11 cellular contexts compared by ENCODE assay signal in the genomic region with DNA sequence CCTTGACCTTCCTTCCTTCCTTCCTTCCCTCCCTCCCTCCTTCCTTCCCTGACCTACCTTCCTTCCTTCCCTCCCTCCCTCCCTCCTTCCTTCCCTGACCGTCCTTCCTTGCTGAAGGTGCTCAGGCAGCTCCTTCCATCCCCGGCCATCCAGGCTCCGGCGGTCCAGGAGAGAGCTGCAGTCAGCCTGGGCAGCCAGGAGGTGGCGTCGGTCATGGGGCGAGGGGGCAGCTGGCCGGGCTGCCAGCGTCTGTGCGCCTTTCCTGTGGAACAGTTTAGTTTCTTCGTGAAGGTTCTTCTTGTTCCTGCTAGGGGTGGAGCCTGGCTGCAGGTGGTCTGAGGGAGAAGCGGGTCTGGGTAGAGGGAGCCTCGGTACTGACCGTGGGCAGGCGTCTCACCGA. TPM values are rescaled to one million over a fixed set of nuclear protein-coding genes. Genes with fewer than 3 reads are reported as not detected.
DNase-seq lines count a peak whose midpoint lies in the region; ATAC-seq, FAIRE-seq and TF ChIP-seq lines count a peak whose summit lies in the region.
"Had no signal": no experiment of that assay in that cellular context is flagged by ENCODE, and none has a peak within 500 bp of the region (broad histone marks: within the 10 kb centered on the region; RNA-seq: fewer than 3 reads in every experiment).

No MANE protein-coding gene starts in this region.

- CTCF ChIA-PET in CD8-positive, alpha-beta T cell (lab: Charles Lee), result interaction anchor here (1.1 kb wide), 1 partner anchor 127 kb away, joined by 3 read pairs; no protein-coding TSS in a partner anchor
- CTCF ChIA-PET in HepG2 (lab: Yijun Ruan, JAX; ENCODE audit: low intra/inter-chr PET ratio, low total read pairs), result no interaction called here

- H3K27ac ChIP-seq in CD8-positive, alpha-beta T cell (ENCODE audit: low read depth, low read length), result no peak overlapping the region
- H3K27ac ChIP-seq in HepG2 (ENCODE audit: extremely low read length, insufficient read depth, low read length), result no peak overlapping the region

- H3K36me3 ChIP-seq in CD8-positive, alpha-beta T cell (ENCODE audit: insufficient read depth, low read length), result no peaks in the 10 kb centered on the region
- no peaks in the 10 kb centered on the region for H3K36me3 ChIP-seq in HepG2 (replicated peaks in 1 of 2; ENCODE audit: control insufficient read depth in 1 of 2, insufficient read depth in 2 of 2, low read length in 2 of 2)

- no peak overlapping the region for H2AFZ ChIP-seq in HepG2 (ENCODE audit: low read length)

- H4K20me1 ChIP-seq in HepG2 (ENCODE audit: insufficient read depth, low read length), result no peaks in the 10 kb centered on the region; the same call in 1 of the 2 replicates

- in situ Hi-C loops in HepG2 (cut with HindIII; ENCODE audit: extremely low pct_ligation_motif_present, low pct_unique_long_range_greater_than_20kb), result no loop called here

- peak in 4 of 7 experiments; percentile 8 to 48 (median 28) for DNase-seq in CD8-positive, alpha-beta T cell
- DNase-seq in HCEC 1CT (peak; percentile 21), HepG2 (ENCODE audit: low spot score) (peak; percentile 42), endothelial cell (ENCODE audit: low spot score) (no peak)
- DNase-seq in activated CD8-positive, alpha-beta memory T cell treated with anti-CD3 and anti-CD28 coated beads, Interleukin-2, amount 50 U/mL, for 48 hours, result peak; percentile 59

- no peak for TF ChIP-seq POLR2A in HepG2 (IDR thresholded peaks at IDR 0.05; ENCODE audit: insufficient read depth in 1 of 2, low read depth in 2 of 2, low read length in 2 of 2)

- intact Hi-C loops in CD8-positive, alpha-beta T cell (cut with DNase I, micrococcal nuclease), result no loop called here
- intact Hi-C loops in HepG2 (cut with micrococcal nuclease; ENCODE audit: unreplicated experiment), result loop anchor here (10.0 kb wide), 1 partner anchor 126 kb away; no protein-coding TSS in a partner anchor

- POLR2A ChIA-PET in CD8-positive, alpha-beta T cell (lab: Charles Lee), result no interaction called here
- POLR2A ChIA-PET in HepG2 (lab: Yijun Ruan, JAX), result interaction anchor here (0.6 kb wide), 1 partner anchor 54 kb away, joined by 3 read pairs; the partner anchor contains the start of gene CAPN10

- H3K9me3 ChIP-seq in CD8-positive, alpha-beta T cell (ENCODE audit: low read length), result no peaks in the 10 kb centered on the region
- no peaks in the 10 kb centered on the region for H3K9me3 ChIP-seq in HepG2 (ENCODE audit: low read length)

- no peak overlapping the region for H3K4me2 ChIP-seq in HepG2 (ENCODE audit: low read depth, low read length)

- H3K27me3 Mint-ChIP-seq in CD8-positive, alpha-beta T cell (ENCODE audit: low read depth), result no peaks in the 10 kb centered on the region
- H3K27me3 Mint-ChIP-seq in endothelial cell (ENCODE audit: unreplicated experiment), result peaks cover 18% of the 10 kb centered on the region
- H3K27me3 Mint-ChIP-seq: stimulated activated naive CD8-positive, alpha-beta T cell treated with anti-CD3 and anti-CD28 coated beads, Interleukin-15, Interleukin-2, amounts not matched to agents 100 ng/mL and 50 ng/mL, for 24 hours had no signal

- H3K9me3 Mint-ChIP-seq in CD8-positive, alpha-beta T cell, result no peaks in the 10 kb centered on the region
- H3K9me3 Mint-ChIP-seq in endothelial cell (ENCODE audit: unreplicated experiment), result no peaks in the 10 kb centered on the region
- H3K9me3 Mint-ChIP-seq: stimulated activated naive CD8-positive, alpha-beta T cell treated with anti-CD3 and anti-CD28 coated beads, Interleukin-15, Interleukin-2, amounts not matched to agents 100 ng/mL and 50 ng/mL, for 24 hours had no signal

- TF ChIP-seq RAD21 in HepG2 (CRISPR knock-in tag; IDR thresholded peaks at IDR 0.05), result peak; percentile 75

- ATAC-seq in CD8-positive, alpha-beta T cell, result no peak
- ATAC-seq in HepG2 (peak; percentile 77), GM19035 (IDR thresholded peaks at IDR 0.05; ENCODE audit: unreplicated experiment) (no peak), HG02763 (IDR thresholded peaks at IDR 0.05; ENCODE audit: unreplicated experiment) (no peak), HG02588 (IDR thresholded peaks at IDR 0.05; ENCODE audit: unreplicated experiment) (no peak)

- H3K79me2 ChIP-seq in HepG2 (ENCODE audit: insufficient read depth, low read length), result no peaks in the 10 kb centered on the region

- H3K27ac Mint-ChIP-seq in CD8-positive, alpha-beta T cell, result peak overlapping the region; percentile 41
- no peak overlapping the region for H3K27ac Mint-ChIP-seq in endothelial cell (ENCODE audit: unreplicated experiment)
- H3K27ac Mint-ChIP-seq: stimulated activated naive CD8-positive, alpha-beta T cell treated with anti-CD3 and anti-CD28 coated beads, Interleukin-15, Interleukin-2, amounts not matched to agents 100 ng/mL and 50 ng/mL, for 24 hours had no signal

- FAIRE-seq in HepG2 (lab: Jason Lieb, UNC), result peak; percentile 26
- FAIRE-seq: islet of Langerhans had no signal

- H3K9ac ChIP-seq in HepG2 (ENCODE audit: insufficient read depth, low read depth, low read length), result no peak overlapping the region

- TF ChIP-seq CTCF in CD8-positive, alpha-beta T cell (IDR thresholded peaks at IDR 0.05), result no peak
- TF ChIP-seq CTCF in HepG2 (CRISPR knock-in tag; IDR thresholded peaks at IDR 0.05) (peak; percentile 90), endothelial cell (IDR thresholded peaks at IDR 0.05; ENCODE audit: unreplicated experiment) (no peak)

- no peaks in the 10 kb centered on the region for H3K36me3 Mint-ChIP-seq in CD8-positive, alpha-beta T cell
- H3K36me3 Mint-ChIP-seq in endothelial cell (ENCODE audit: low read depth, unreplicated experiment), result peaks cover 5% of the 10 kb centered on the region

- H3K27me3 ChIP-seq in CD8-positive, alpha-beta T cell (ENCODE audit: insufficient read depth, low read length), result no peaks in the 10 kb centered on the region
- peaks cover 42 to 73% of the 10 kb centered on the region in 2 experiments for H3K27me3 ChIP-seq in HepG2 (ENCODE audit: control insufficient read depth in 1 of 2, insufficient read depth in 2 of 2, low read length in 2 of 2)

- H3K4me3 ChIP-seq in CD8-positive, alpha-beta T cell (ENCODE audit: low read depth, low read length), result no peak overlapping the region
- no peak overlapping the region for H3K4me3 ChIP-seq in HepG2 (replicated peaks in 1 of 3; ENCODE audit: insufficient read depth in 1 of 3, low read depth in 2 of 3, low read length in 3 of 3)

- peaks cover 5% of the 10 kb centered on the region for H3K4me1 Mint-ChIP-seq in CD8-positive, alpha-beta T cell (ENCODE audit: low read depth)
- no peaks in the 10 kb centered on the region for H3K4me1 Mint-ChIP-seq in endothelial cell (ENCODE audit: unreplicated experiment)

- no peak overlapping the region for H3K4me3 Mint-ChIP-seq in CD8-positive, alpha-beta T cell
- H3K4me3 Mint-ChIP-seq in endothelial cell (ENCODE audit: unreplicated experiment), result no peak overlapping the region
- H3K4me3 Mint-ChIP-seq: stimulated activated naive CD8-positive, alpha-beta T cell treated with anti-CD3 and anti-CD28 coated beads, Interleukin-15, Interleukin-2, amounts not matched to agents 100 ng/mL and 50 ng/mL, for 24 hours had no signal

- BruUV-seq in HepG2 (replicated peaks; lab: Mats Ljungman, UMichigan), result no TSS peak

- H3K4me1 ChIP-seq in CD8-positive, alpha-beta T cell (ENCODE audit: insufficient read depth, low read length), result no peaks in the 10 kb centered on the region
- H3K4me1 ChIP-seq in HepG2 (ENCODE audit: insufficient read depth, low read length), result no peaks in the 10 kb centered on the region

- TF ChIP-seq EP300 in HepG2 (IDR thresholded peaks at IDR 0.05; ENCODE audit: low read depth in 2 of 2, low read length in 2 of 2) (no peak), HepG2 (CRISPR knock-in tag; IDR thresholded peaks at IDR 0.05; ENCODE audit: borderline replicate concordance) (no peak)

- WGBS in HepG2 (ENCODE audit: low lambda C conversion rate), result 12% methylated on average over 16 of the region's 16 CpGs

RNA-seq across cellular contexts. Expression of gene GPR35, which starts 15.7 kb away (rescaled TPM):
- total RNA-seq in CD8-positive, alpha-beta T cell, result 10 to 100 TPM; 17.5 to 18.7 TPM
- total RNA-seq in HepG2 (2016; rRNA removed; fragmentation: Illumina TruSeq; extraction: Trizol) (21.6 and 27.1 TPM in 2 replicates), endothelial cell (ENCODE audit: unreplicated experiment) (0.77 TPM)
- 10.2 and 10.8 TPM in 2 replicates for total RNA-seq in HepG2 (2016; cell fraction: cytosol; rRNA removed; fragmentation: Illumina TruSeq; extraction: Trizol; ENCODE audit: low read depth)
- total RNA-seq in HepG2 (2016; cell fraction: insoluble cytoplasmic fraction; rRNA removed; fragmentation: Illumina TruSeq; extraction: Trizol), result 21.3 and 26.9 TPM in 2 replicates
- 25.5 and 33.7 TPM in 2 replicates for total RNA-seq in HepG2 (2016; cell fraction: membrane; rRNA removed; fragmentation: Illumina TruSeq; extraction: Trizol)
- total RNA-seq in HepG2 (2016; cell fraction: nucleus; rRNA removed; fragmentation: Illumina TruSeq; extraction: Trizol), result 19.4 and 20.1 TPM in 2 replicates
- polyA plus RNA-seq in HepG2 (2011; rRNA removed), result 44.2 and 60.8 TPM in 2 replicates
- polyA plus RNA-seq in HepG2 (2011; cell fraction: cytosol; rRNA removed), result 37.9 and 80.2 TPM in 2 replicates
- polyA plus RNA-seq in HepG2 (2011; cell fraction: nucleus; rRNA removed), result 150 and 165 TPM in 2 replicates
- 34.0 and 39.9 TPM in 2 replicates for polyA plus RNA-seq in HepG2 (2012)
- 6.5 and 7.6 TPM in 2 replicates for polyA plus RNA-seq in HepG2 (2016; cell fraction: cytosol; fragmentation: Illumina TruSeq; extraction: Trizol; ENCODE audit: low read depth)
- 14.4 and 15.8 TPM in 2 replicates for polyA plus RNA-seq in HepG2 (2016; cell fraction: insoluble cytoplasmic fraction; fragmentation: Illumina TruSeq; extraction: Trizol; ENCODE audit: low read depth)
- 17.8 and 17.9 TPM in 2 replicates for polyA plus RNA-seq in HepG2 (2016; cell fraction: membrane; fragmentation: Illumina TruSeq; extraction: Trizol; ENCODE audit: low read depth)
- 29.6 and 37.8 TPM in 2 replicates for polyA plus RNA-seq in HepG2 (2016; cell fraction: nucleus; fragmentation: Illumina TruSeq; extraction: Trizol; ENCODE audit: insufficient read depth, low read depth)
- 0.14 and 219 TPM in 2 replicates for polyA minus RNA-seq in HepG2 (2011; rRNA and poly(A)+ RNA removed; ENCODE audit: low replicate concordance)
- 44.3 and 46.7 TPM in 2 replicates for polyA minus RNA-seq in HepG2 (2011; cell fraction: cytosol; rRNA and poly(A)+ RNA removed)
- 30.9 and 33.3 TPM in 2 replicates for polyA minus RNA-seq in HepG2 (2011; cell fraction: nucleus; rRNA and poly(A)+ RNA removed)

RNA-seq across cellular contexts. Expression of gene AQP12B, which starts 41.7 kb away (rescaled TPM):
- total RNA-seq in CD8-positive, alpha-beta T cell, result not detected
- not detected in 2 replicates for total RNA-seq in HepG2 (2016; rRNA removed; fragmentation: Illumina TruSeq; extraction: Trizol)
- not detected in 2 replicates for total RNA-seq in HepG2 (2016; cell fraction: cytosol; rRNA removed; fragmentation: Illumina TruSeq; extraction: Trizol; ENCODE audit: low read depth)
- not detected in 2 replicates for total RNA-seq in HepG2 (2016; cell fraction: insoluble cytoplasmic fraction; rRNA removed; fragmentation: Illumina TruSeq; extraction: Trizol)
- total RNA-seq in HepG2 (2016; cell fraction: membrane; rRNA removed; fragmentation: Illumina TruSeq; extraction: Trizol), result not detected in 2 replicates
- total RNA-seq in HepG2 (2016; cell fraction: nucleus; rRNA removed; fragmentation: Illumina TruSeq; extraction: Trizol), result 0.13 TPM in 1 of 2 replicates, not detected in the other
- not detected in 2 replicates for polyA plus RNA-seq in HepG2 (2011; rRNA removed)
- polyA plus RNA-seq in HepG2 (2011; cell fraction: cytosol; rRNA removed), result not detected in 2 replicates
- polyA plus RNA-seq in HepG2 (2011; cell fraction: nucleus; rRNA removed), result 0.09 and 0.10 TPM in 2 replicates
- not detected in 2 replicates for polyA plus RNA-seq in HepG2 (2012)
- polyA plus RNA-seq in HepG2 (2016; cell fraction: cytosol; fragmentation: Illumina TruSeq; extraction: Trizol; ENCODE audit: low read depth), result not detected in 2 replicates
- not detected in 2 replicates for polyA plus RNA-seq in HepG2 (2016; cell fraction: insoluble cytoplasmic fraction; fragmentation: Illumina TruSeq; extraction: Trizol; ENCODE audit: low read depth)
- polyA plus RNA-seq in HepG2 (2016; cell fraction: membrane; fragmentation: Illumina TruSeq; extraction: Trizol; ENCODE audit: low read depth), result not detected in 2 replicates
- not detected in 2 replicates for polyA plus RNA-seq in HepG2 (2016; cell fraction: nucleus; fragmentation: Illumina TruSeq; extraction: Trizol; ENCODE audit: insufficient read depth, low read depth)
- 0.10 TPM in 1 of 2 replicates, not detected in the other for polyA minus RNA-seq in HepG2 (2011; rRNA and poly(A)+ RNA removed; ENCODE audit: low replicate concordance)
- polyA minus RNA-seq in HepG2 (2011; cell fraction: cytosol; rRNA and poly(A)+ RNA removed), result not detected in 2 replicates
- polyA minus RNA-seq in HepG2 (2011; cell fraction: nucleus; rRNA and poly(A)+ RNA removed), result not detected in 2 replicates
- not detected for total RNA-seq in endothelial cell (ENCODE audit: unreplicated experiment)
- total RNA-seq: activated CD8-positive, alpha-beta memory T cell treated with anti-CD3 and anti-CD28 coated beads for 36 hours had no signal

RNA-seq across cellular contexts. Expression of gene AQP12A, which starts 50.7 kb away (rescaled TPM):
- total RNA-seq in CD8-positive, alpha-beta T cell, result not detected
- total RNA-seq in HepG2 (2016; rRNA removed; fragmentation: Illumina TruSeq; extraction: Trizol) (not detected in 2 replicates), endothelial cell (ENCODE audit: unreplicated experiment) (not detected)
- total RNA-seq in HepG2 (2016; cell fraction: cytosol; rRNA removed; fragmentation: Illumina TruSeq; extraction: Trizol; ENCODE audit: low read depth), result not detected in 2 replicates
- not detected in 2 replicates for total RNA-seq in HepG2 (2016; cell fraction: insoluble cytoplasmic fraction; rRNA removed; fragmentation: Illumina TruSeq; extraction: Trizol)
- total RNA-seq in HepG2 (2016; cell fraction: membrane; rRNA removed; fragmentation: Illumina TruSeq; extraction: Trizol), result not detected in 2 replicates
- total RNA-seq in HepG2 (2016; cell fraction: nucleus; rRNA removed; fragmentation: Illumina TruSeq; extraction: Trizol), result not detected in 2 replicates
- 0.20 TPM in 1 of 2 replicates, not detected in the other for polyA plus RNA-seq in HepG2 (2011; rRNA removed)
- not detected in 2 replicates for polyA plus RNA-seq in HepG2 (2011; cell fraction: cytosol; rRNA removed)
- not detected in 2 replicates for polyA plus RNA-seq in HepG2 (2011; cell fraction: nucleus; rRNA removed)
- not detected in 2 replicates for polyA plus RNA-seq in HepG2 (2012)
- not detected in 2 replicates for polyA plus RNA-seq in HepG2 (2016; cell fraction: cytosol; fragmentation: Illumina TruSeq; extraction: Trizol; ENCODE audit: low read depth)
- not detected in 2 replicates for polyA plus RNA-seq in HepG2 (2016; cell fraction: insoluble cytoplasmic fraction; fragmentation: Illumina TruSeq; extraction: Trizol; ENCODE audit: low read depth)
- polyA plus RNA-seq in HepG2 (2016; cell fraction: membrane; fragmentation: Illumina TruSeq; extraction: Trizol; ENCODE audit: low read depth), result not detected in 2 replicates
- not detected in 2 replicates for polyA plus RNA-seq in HepG2 (2016; cell fraction: nucleus; fragmentation: Illumina TruSeq; extraction: Trizol; ENCODE audit: insufficient read depth, low read depth)
- polyA minus RNA-seq in HepG2 (2011; rRNA and poly(A)+ RNA removed; ENCODE audit: low replicate concordance), result 0.30 TPM in 1 of 2 replicates, not detected in the other
- not detected in 2 replicates for polyA minus RNA-seq in HepG2 (2011; cell fraction: cytosol; rRNA and poly(A)+ RNA removed)
- polyA minus RNA-seq in HepG2 (2011; cell fraction: nucleus; rRNA and poly(A)+ RNA removed), result not detected in 2 replicates
- total RNA-seq: activated CD8-positive, alpha-beta memory T cell treated with anti-CD3 and anti-CD28 coated beads for 36 hours had no signal

RNA-seq across cellular contexts. Expression of gene CAPN10, which starts 54.4 kb away (rescaled TPM):
- 10 to 100 TPM; 65.9 to 68.9 TPM for total RNA-seq in CD8-positive, alpha-beta T cell
- 16.5 and 32.4 TPM in 2 replicates for total RNA-seq in HepG2 (2016; rRNA removed; fragmentation: Illumina TruSeq; extraction: Trizol)
- 18.3 and 20.3 TPM in 2 replicates for total RNA-seq in HepG2 (2016; cell fraction: cytosol; rRNA removed; fragmentation: Illumina TruSeq; extraction: Trizol; ENCODE audit: low read depth)
- total RNA-seq in HepG2 (2016; cell fraction: insoluble cytoplasmic fraction; rRNA removed; fragmentation: Illumina TruSeq; extraction: Trizol), result 16.1 and 35.0 TPM in 2 replicates
- total RNA-seq in HepG2 (2016; cell fraction: membrane; rRNA removed; fragmentation: Illumina TruSeq; extraction: Trizol), result 28.2 and 28.4 TPM in 2 replicates
- total RNA-seq in HepG2 (2016; cell fraction: nucleus; rRNA removed; fragmentation: Illumina TruSeq; extraction: Trizol), result 26.3 and 36.2 TPM in 2 replicates
- polyA plus RNA-seq in HepG2 (2011; rRNA removed), result 27.6 and 40.7 TPM in 2 replicates
- polyA plus RNA-seq in HepG2 (2011; cell fraction: cytosol; rRNA removed), result 15.8 and 24.7 TPM in 2 replicates
- polyA plus RNA-seq in HepG2 (2011; cell fraction: nucleus; rRNA removed), result 157 and 173 TPM in 2 replicates
- 24.4 and 27.6 TPM in 2 replicates for polyA plus RNA-seq in HepG2 (2012)
- polyA plus RNA-seq in HepG2 (2016; cell fraction: cytosol; fragmentation: Illumina TruSeq; extraction: Trizol; ENCODE audit: low read depth), result 9.1 and 9.4 TPM in 2 replicates
- polyA plus RNA-seq in HepG2 (2016; cell fraction: insoluble cytoplasmic fraction; fragmentation: Illumina TruSeq; extraction: Trizol; ENCODE audit: low read depth), result 17.4 and 18.2 TPM in 2 replicates
- 15.5 and 17.2 TPM in 2 replicates for polyA plus RNA-seq in HepG2 (2016; cell fraction: membrane; fragmentation: Illumina TruSeq; extraction: Trizol; ENCODE audit: low read depth)
- polyA plus RNA-seq in HepG2 (2016; cell fraction: nucleus; fragmentation: Illumina TruSeq; extraction: Trizol; ENCODE audit: insufficient read depth, low read depth), result 59.4 and 61.4 TPM in 2 replicates
- polyA minus RNA-seq in HepG2 (2011; rRNA and poly(A)+ RNA removed; ENCODE audit: low replicate concordance), result 11.2 and 33.8 TPM in 2 replicates
- polyA minus RNA-seq in HepG2 (2011; cell fraction: cytosol; rRNA and poly(A)+ RNA removed), result 10.8 TPM in 2 replicates
- 50.0 and 57.6 TPM in 2 replicates for polyA minus RNA-seq in HepG2 (2011; cell fraction: nucleus; rRNA and poly(A)+ RNA removed)
- total RNA-seq in endothelial cell (ENCODE audit: unreplicated experiment), result 47.8 TPM
